25 cellular contexts compared by ENCODE assay signal in genomic region chr14:48560421-48560820, GRCh38.
DNase-seq lines count a peak whose midpoint lies in the region; ATAC-seq, FAIRE-seq and TF ChIP-seq lines count a peak whose summit lies in the region.
"Had no signal": no experiment of that assay in that cellular context is flagged by ENCODE, and none has a peak within 500 bp of the region (broad histone marks: within the 10 kb centered on the region; RNA-seq: fewer than 3 reads in every experiment).

No MANE protein-coding gene starts in this region.

- no peaks in the 10 kb centered on the region for H3K27me3 Mint-ChIP-seq in WTC11 (ENCODE audit: low read depth)
- H3K27me3 Mint-ChIP-seq: CD4-positive, CD25-positive, alpha-beta regulatory T cell; CD8-positive, alpha-beta memory T cell had no signal

- no peaks in the 10 kb centered on the region for H3F3A ChIP-seq in PC-3 (ENCODE audit: low read length, unreplicated experiment)

- peak overlapping the region; percentile 67; the same call in 1 of the 2 replicates for H3K9ac ChIP-seq in PC-3 (ENCODE audit: low read length)

- TF ChIP-seq POLR2A in vagina (IDR thresholded peaks at IDR 0.05), result no peak

- H4K20me1 ChIP-seq in PC-3 (ENCODE audit: low read length), result no peaks in the 10 kb centered on the region
- no peaks in the 10 kb centered on the region for H4K20me1 ChIP-seq in hepatocyte (ENCODE audit: insufficient read depth, poor library complexity, severe bottlenecking)

- H3K4me1 ChIP-seq in PC-3 (ENCODE audit: insufficient read depth, low read length), result peaks cover 39% of the 10 kb centered on the region
- H3K4me1 ChIP-seq in hepatocyte (ENCODE audit: insufficient read depth), result peaks cover 6% of the 10 kb centered on the region
- no peaks in the 10 kb centered on the region for H3K4me1 ChIP-seq in small intestine (ENCODE audit: control insufficient read depth in 2 of 2, insufficient read depth in 1 of 2, low read depth in 1 of 2, low read length in 1 of 2)
- no peaks in the 10 kb centered on the region for H3K4me1 ChIP-seq in vagina
- H3K4me1 ChIP-seq: BE2C had no signal

- H3K9me2 ChIP-seq in PC-3 (replicated peaks; ENCODE audit: low read length), result no peaks in the 10 kb centered on the region
- H3K9me2 ChIP-seq in hepatocyte (replicated peaks; ENCODE audit: insufficient read depth), result no peaks in the 10 kb centered on the region

- H2AFZ ChIP-seq in PC-3 (ENCODE audit: low read length), result no peak overlapping the region
- no peak overlapping the region for H2AFZ ChIP-seq in hepatocyte

- H3K36me3 Mint-ChIP-seq in WTC11, result peaks cover 33% of the 10 kb centered on the region
- H3K36me3 Mint-ChIP-seq: CD4-positive, CD25-positive, alpha-beta regulatory T cell; CD8-positive, alpha-beta memory T cell had no signal

- peaks cover 61% of the 10 kb centered on the region for H3K4me1 Mint-ChIP-seq in WTC11
- H3K4me1 Mint-ChIP-seq: CD4-positive, CD25-positive, alpha-beta regulatory T cell; CD8-positive, alpha-beta memory T cell had no signal

- H3K9me3 ChIP-seq in PC-3 (ENCODE audit: low read length) (peaks cover 13% of the 10 kb centered on the region), hepatocyte (ENCODE audit: low read depth) (no peaks in the 10 kb centered on the region), small intestine (ENCODE audit: control insufficient read depth, low read depth) (no peaks in the 10 kb centered on the region), vagina (no peaks in the 10 kb centered on the region)
- H3K9me3 ChIP-seq: BE2C had no signal

- peaks cover 66% of the 10 kb centered on the region for H3K9me3 Mint-ChIP-seq in WTC11

- peak overlapping the region; percentile 16; the same call in 1 of the 2 replicates for H3K27ac Mint-ChIP-seq in WTC11
- H3K27ac Mint-ChIP-seq: CD8-positive, alpha-beta memory T cell had no signal

- H3K79me2 ChIP-seq in PC-3 (ENCODE audit: low read length) (no peaks in the 10 kb centered on the region), hepatocyte (no peaks in the 10 kb centered on the region)

- H3K4me3 ChIP-seq in PC-3 (ENCODE audit: low read length), result no peak overlapping the region
- H3K4me3 ChIP-seq in hepatocyte, result no peak overlapping the region
- no peak overlapping the region for H3K4me3 ChIP-seq in small intestine (ENCODE audit: low read depth in 1 of 2, low read length in 2 of 2)
- H3K4me3 ChIP-seq in vagina, result no peak overlapping the region
- H3K4me3 ChIP-seq: K562 had no signal

- DNase-seq in PC-3, result peak; percentile 67
- no peak for DNase-seq in WTC11 (ENCODE audit: low spot score)
- peak; percentile 48 for DNase-seq in hepatocyte (ENCODE audit: low spot score)
- no peak for DNase-seq in small intestine
- DNase-seq in GOT3 (lab: John Stamatoyannopoulos, UW), result no peak
- no peak for DNase-seq in vagina (ENCODE audit: extremely low spot score in 2 of 2)
- DNase-seq: BE2C; C1 segment of cervical spinal cord; CD4-positive, CD25-positive, alpha-beta regulatory T cell; CD8-positive, alpha-beta memory T cell; COR-L47; DMS 273 treated with DMSO at 0.1 percent for 48 hours; DMS53; DND-41; EL; HCEC 1CT; IMR-90 had no signal

- FAIRE-seq in small intestine (lab: Jason Lieb, UNC), result peak; percentile 73
- FAIRE-seq: G401.6, GM12891, GM18507, H54, K562 had no signal

- H3K27ac ChIP-seq in PC-3 (ENCODE audit: low read length) (peak overlapping the region; percentile 92), hepatocyte (peak overlapping the region; percentile 93), small intestine (ENCODE audit: low read depth in 1 of 2, low read length in 1 of 2) (no peak overlapping the region), vagina (no peak overlapping the region)
- H3K27ac ChIP-seq: HL-60 had no signal

- no peak for TF ChIP-seq CTCF in PC-3 (conservative IDR thresholded peaks at IDR 0.05; ENCODE audit: low read depth, low read length)
- no peak for TF ChIP-seq CTCF in WTC11 (IDR thresholded peaks at IDR 0.05)
- no peak for TF ChIP-seq CTCF in hepatocyte (IDR thresholded peaks at IDR 0.05; ENCODE audit: poor library complexity)
- no peak for TF ChIP-seq CTCF in vagina (IDR thresholded peaks at IDR 0.05)

- H3K4me3 Mint-ChIP-seq in WTC11, result no peak overlapping the region
- H3K4me3 Mint-ChIP-seq: CD4-positive, CD25-positive, alpha-beta regulatory T cell; CD8-positive, alpha-beta memory T cell had no signal

- POLR2A ChIA-PET in PC-3 (lab: Charles Lee; ENCODE audit: unreplicated experiment) (no interaction called here), WTC11 (lab: Charles Lee) (no interaction called here)

- no peaks in the 10 kb centered on the region for H3K27me3 ChIP-seq in PC-3 (ENCODE audit: low read length)
- no peaks in the 10 kb centered on the region for H3K27me3 ChIP-seq in hepatocyte
- no peaks in the 10 kb centered on the region for H3K27me3 ChIP-seq in small intestine (ENCODE audit: control insufficient read depth in 2 of 2, insufficient read depth in 2 of 2, low read length in 2 of 2)
- H3K27me3 ChIP-seq in vagina, result no peaks in the 10 kb centered on the region
- H3K27me3 ChIP-seq: BE2C had no signal

- 39% methylated on average over 4 of the region's 4 CpGs for WGBS in hepatocyte (ENCODE audit: low lambda C conversion rate, missing lambda C conversion rate)
- WGBS in small intestine, 3 donors, result 15 to 51% (median 42%) methylated on average over 4 of the region's 4 CpGs

- H3K36me3 ChIP-seq in PC-3 (ENCODE audit: low read depth, low read length) (peaks cover 9% of the 10 kb centered on the region; the same call in 1 of the 2 replicates), hepatocyte (replicated peaks; ENCODE audit: insufficient read depth, low read depth) (no peaks in the 10 kb centered on the region), small intestine (ENCODE audit: control insufficient read depth in 2 of 2, insufficient read depth in 2 of 2, low read length in 2 of 2) (no peaks in the 10 kb centered on the region), vagina (no peaks in the 10 kb centered on the region)
- H3K36me3 ChIP-seq: BE2C had no signal

- H3K4me2 ChIP-seq in PC-3 (ENCODE audit: low read length), result no peak overlapping the region
- H3K4me2 ChIP-seq in hepatocyte, result no peak overlapping the region

- CTCF ChIA-PET in PC-3 (lab: Charles Lee) (no interaction called here), WTC11 (lab: Charles Lee) (no interaction called here)

- ATAC-seq in PC-3 (peak; percentile 25; the same call in 1 of the 2 replicates), WTC11 (no peak), GM21367 (IDR thresholded peaks at IDR 0.05; ENCODE audit: unreplicated experiment) (no peak), HG02571 (IDR thresholded peaks at IDR 0.05; ENCODE audit: unreplicated experiment) (no peak)
- ATAC-seq: K562 had no signal

- intact Hi-C loops in PC-3 (cut with micrococcal nuclease) (no loop called here), vagina (cut with DNase I) (no loop called here)

- no TSS peak for BruUV-seq in PC-3 (replicated peaks; lab: Mats Ljungman, UMichigan)

TF ChIP-seq in WTC11, 78 proteins besides CTCF, POLR2A, EP300 and RAD21:
- TF ChIP-seq RORB (CRISPR knock-in tag; IDR thresholded peaks at IDR 0.05), result no peak
- no peak for TF ChIP-seq ZBTB21 (CRISPR knock-in tag; IDR thresholded peaks at IDR 0.05; ENCODE audit: borderline replicate concordance)

Comparison
In these comparisons a context has a peak if more than half of its experiments do, and no peak if none do; other contexts are left out.
1. DNase-seq: peak in PC-3 (single experiment) and hepatocyte (single experiment); none in WTC11 (single experiment), small intestine (single experiment), GOT3 (single experiment) and vagina (0 of 2).
2. H3K27ac ChIP-seq: peak in PC-3 (single experiment) and hepatocyte (single experiment); none in small intestine (0 of 2) and vagina (single experiment).